Comparison of ENCODE assay signal across 1 cellular context in the genomic region with DNA sequence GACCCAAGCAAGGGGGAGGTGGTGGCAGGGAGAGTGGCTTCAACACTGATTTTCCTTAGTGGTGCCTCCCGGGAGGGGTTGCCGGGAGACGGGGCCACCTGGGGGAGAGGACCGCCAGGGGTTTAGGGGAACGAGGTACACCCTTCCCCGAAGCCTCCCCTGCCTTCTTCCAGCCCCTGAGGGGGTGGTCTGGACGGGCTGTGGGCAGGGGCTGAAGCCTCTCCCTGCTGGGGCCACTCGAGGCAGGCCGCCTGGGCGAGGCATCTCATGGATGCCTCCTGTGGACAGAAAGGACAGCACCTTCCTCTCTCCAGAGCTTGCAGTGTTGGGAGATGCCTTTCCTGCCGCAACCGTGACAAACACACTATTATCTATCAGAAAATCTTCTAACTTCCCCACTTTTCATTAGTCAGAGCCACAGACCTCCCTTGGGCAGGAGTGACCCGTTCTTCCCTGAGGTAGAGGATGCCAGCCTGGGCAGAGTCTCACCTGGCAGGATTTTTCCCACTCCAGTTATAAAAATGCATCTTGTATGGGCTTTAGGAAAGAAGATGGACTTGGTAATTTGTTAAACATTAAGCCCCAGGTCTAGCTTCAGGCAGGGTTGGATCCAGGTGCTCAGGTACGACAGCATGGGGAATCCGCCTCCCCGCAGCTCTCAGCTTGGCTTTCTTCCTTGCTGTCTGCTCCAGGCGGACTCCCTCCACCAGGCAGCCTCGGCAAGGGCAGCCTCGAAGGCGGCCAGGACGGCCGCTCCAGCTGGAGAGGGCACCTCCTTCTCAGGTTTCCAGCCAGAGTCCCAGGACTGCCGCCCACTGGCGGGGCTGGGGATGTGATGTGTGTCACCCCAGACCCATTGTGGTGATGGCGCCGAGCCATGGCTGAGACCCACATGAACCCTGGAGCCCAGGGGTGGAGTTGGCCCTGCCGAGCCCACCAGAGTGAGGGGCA.
TF ChIP-seq lines count a peak whose summit lies in the region.

No MANE protein-coding gene starts in this region.

TF ChIP-seq in HepG2, 621 proteins besides CTCF, POLR2A, EP300 and RAD21 (continued from another document and continues in another):
- TF ChIP-seq, protein P1, sequence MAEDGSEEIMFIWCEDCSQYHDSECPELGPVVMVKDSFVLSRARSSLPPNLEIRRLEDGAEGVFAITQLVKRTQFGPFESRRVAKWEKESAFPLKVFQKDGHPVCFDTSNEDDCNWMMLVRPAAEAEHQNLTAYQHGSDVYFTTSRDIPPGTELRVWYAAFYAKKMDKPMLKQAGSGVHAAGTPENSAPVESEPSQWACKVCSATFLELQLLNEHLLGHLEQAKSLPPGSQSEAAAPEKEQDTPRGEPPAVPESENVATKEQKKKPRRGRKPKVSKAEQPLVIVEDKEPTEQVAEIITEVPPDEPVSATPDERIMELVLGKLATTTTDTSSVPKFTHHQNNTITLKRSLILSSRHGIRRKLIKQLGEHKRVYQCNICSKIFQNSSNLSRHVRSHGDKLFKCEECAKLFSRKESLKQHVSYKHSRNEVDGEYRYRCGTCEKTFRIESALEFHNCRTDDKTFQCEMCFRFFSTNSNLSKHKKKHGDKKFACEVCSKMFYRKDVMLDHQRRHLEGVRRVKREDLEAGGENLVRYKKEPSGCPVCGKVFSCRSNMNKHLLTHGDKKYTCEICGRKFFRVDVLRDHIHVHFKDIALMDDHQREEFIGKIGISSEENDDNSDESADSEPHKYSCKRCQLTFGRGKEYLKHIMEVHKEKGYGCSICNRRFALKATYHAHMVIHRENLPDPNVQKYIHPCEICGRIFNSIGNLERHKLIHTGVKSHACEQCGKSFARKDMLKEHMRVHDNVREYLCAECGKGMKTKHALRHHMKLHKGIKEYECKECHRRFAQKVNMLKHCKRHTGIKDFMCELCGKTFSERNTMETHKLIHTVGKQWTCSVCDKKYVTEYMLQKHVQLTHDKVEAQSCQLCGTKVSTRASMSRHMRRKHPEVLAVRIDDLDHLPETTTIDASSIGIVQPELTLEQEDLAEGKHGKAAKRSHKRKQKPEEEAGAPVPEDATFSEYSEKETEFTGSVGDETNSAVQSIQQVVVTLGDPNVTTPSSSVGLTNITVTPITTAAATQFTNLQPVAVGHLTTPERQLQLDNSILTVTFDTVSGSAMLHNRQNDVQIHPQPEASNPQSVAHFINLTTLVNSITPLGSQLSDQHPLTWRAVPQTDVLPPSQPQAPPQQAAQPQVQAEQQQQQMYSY (CRISPR knock-in tag; IDR thresholded peaks at IDR 0.05) = no peak
- no peak for TF ChIP-seq ZNF546 (CRISPR knock-in tag; conservative IDR thresholded peaks at IDR 0.05)
- TF ChIP-seq ZNF225 (CRISPR knock-in tag; IDR thresholded peaks at IDR 0.05) = 0 out of 2 replicates have a peak, but pooled peaks have one; percentile 26
- peak; percentile 4; the same call in 1 of the 2 replicates for TF ChIP-seq NR2F2 (IDR thresholded peaks at IDR 0.05; ENCODE audit: borderline replicate concordance, low read depth)
- TF ChIP-seq, protein P2, sequence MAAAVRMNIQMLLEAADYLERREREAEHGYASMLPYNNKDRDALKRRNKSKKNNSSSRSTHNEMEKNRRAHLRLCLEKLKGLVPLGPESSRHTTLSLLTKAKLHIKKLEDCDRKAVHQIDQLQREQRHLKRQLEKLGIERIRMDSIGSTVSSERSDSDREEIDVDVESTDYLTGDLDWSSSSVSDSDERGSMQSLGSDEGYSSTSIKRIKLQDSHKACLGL (CRISPR knock-in tag; IDR thresholded peaks at IDR 0.05) = peak; percentile 58; the same call in 1 of the 2 replicates
- TF ChIP-seq, protein P3, sequence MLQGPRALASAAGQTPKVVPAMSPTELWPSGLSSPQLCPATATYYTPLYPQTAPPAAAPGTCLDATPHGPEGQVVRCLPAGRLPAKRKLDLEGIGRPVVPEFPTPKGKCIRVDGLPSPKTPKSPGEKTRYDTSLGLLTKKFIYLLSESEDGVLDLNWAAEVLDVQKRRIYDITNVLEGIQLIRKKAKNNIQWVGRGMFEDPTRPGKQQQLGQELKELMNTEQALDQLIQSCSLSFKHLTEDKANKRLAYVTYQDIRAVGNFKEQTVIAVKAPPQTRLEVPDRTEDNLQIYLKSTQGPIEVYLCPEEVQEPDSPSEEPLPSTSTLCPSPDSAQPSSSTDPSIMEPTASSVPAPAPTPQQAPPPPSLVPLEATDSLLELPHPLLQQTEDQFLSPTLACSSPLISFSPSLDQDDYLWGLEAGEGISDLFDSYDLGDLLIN (CRISPR knock-in tag; IDR thresholded peaks at IDR 0.05; ENCODE audit: borderline replicate concordance) = peak; percentile 9; the same call in 1 of the 2 replicates
- TF ChIP-seq, protein P4, sequence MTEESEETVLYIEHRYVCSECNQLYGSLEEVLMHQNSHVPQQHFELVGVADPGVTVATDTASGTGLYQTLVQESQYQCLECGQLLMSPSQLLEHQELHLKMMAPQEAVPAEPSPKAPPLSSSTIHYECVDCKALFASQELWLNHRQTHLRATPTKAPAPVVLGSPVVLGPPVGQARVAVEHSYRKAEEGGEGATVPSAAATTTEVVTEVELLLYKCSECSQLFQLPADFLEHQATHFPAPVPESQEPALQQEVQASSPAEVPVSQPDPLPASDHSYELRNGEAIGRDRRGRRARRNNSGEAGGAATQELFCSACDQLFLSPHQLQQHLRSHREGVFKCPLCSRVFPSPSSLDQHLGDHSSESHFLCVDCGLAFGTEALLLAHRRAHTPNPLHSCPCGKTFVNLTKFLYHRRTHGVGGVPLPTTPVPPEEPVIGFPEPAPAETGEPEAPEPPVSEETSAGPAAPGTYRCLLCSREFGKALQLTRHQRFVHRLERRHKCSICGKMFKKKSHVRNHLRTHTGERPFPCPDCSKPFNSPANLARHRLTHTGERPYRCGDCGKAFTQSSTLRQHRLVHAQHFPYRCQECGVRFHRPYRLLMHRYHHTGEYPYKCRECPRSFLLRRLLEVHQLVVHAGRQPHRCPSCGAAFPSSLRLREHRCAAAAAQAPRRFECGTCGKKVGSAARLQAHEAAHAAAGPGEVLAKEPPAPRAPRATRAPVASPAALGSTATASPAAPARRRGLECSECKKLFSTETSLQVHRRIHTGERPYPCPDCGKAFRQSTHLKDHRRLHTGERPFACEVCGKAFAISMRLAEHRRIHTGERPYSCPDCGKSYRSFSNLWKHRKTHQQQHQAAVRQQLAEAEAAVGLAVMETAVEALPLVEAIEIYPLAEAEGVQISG (CRISPR knock-in tag; IDR thresholded peaks at IDR 0.05) = peak; percentile 59
- peak; percentile 24; the same call in 1 of the 2 replicates for TF ChIP-seq ZNF83 (CRISPR knock-in tag; IDR thresholded peaks at IDR 0.05; ENCODE audit: borderline replicate concordance)
- TF ChIP-seq NRL (CRISPR knock-in tag; IDR thresholded peaks at IDR 0.05; ENCODE audit: borderline replicate concordance) = peak; percentile 56
- TF ChIP-seq SRY (CRISPR knock-in tag; IDR thresholded peaks at IDR 0.05) = no peak
- TF ChIP-seq, protein P5, sequence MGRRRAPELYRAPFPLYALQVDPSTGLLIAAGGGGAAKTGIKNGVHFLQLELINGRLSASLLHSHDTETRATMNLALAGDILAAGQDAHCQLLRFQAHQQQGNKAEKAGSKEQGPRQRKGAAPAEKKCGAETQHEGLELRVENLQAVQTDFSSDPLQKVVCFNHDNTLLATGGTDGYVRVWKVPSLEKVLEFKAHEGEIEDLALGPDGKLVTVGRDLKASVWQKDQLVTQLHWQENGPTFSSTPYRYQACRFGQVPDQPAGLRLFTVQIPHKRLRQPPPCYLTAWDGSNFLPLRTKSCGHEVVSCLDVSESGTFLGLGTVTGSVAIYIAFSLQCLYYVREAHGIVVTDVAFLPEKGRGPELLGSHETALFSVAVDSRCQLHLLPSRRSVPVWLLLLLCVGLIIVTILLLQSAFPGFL (CRISPR knock-in tag; IDR thresholded peaks at IDR 0.05) = no peak
- TF ChIP-seq, protein P6, sequence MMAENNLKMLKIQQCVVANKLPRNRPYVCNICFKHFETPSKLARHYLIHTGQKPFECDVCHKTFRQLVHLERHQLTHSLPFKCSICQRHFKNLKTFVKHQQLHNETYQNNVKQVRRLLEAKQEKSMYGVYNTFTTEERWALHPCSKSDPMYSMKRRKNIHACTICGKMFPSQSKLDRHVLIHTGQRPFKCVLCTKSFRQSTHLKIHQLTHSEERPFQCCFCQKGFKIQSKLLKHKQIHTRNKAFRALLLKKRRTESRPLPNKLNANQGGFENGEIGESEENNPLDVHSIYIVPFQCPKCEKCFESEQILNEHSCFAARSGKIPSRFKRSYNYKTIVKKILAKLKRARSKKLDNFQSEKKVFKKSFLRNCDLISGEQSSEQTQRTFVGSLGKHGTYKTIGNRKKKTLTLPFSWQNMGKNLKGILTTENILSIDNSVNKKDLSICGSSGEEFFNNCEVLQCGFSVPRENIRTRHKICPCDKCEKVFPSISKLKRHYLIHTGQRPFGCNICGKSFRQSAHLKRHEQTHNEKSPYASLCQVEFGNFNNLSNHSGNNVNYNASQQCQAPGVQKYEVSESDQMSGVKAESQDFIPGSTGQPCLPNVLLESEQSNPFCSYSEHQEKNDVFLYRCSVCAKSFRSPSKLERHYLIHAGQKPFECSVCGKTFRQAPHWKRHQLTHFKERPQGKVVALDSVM (CRISPR knock-in tag; IDR thresholded peaks at IDR 0.05) = peak; percentile 40; the same call in 1 of the 2 replicates
- no peak for TF ChIP-seq SOX5 (CRISPR knock-in tag; IDR thresholded peaks at IDR 0.05; ENCODE audit: borderline replicate concordance)
- no peak for TF ChIP-seq DNMT3B (CRISPR knock-in tag; conservative IDR thresholded peaks at IDR 0.05)
- TF ChIP-seq DNMT1 (CRISPR knock-in tag; IDR thresholded peaks at IDR 0.05) = no peak; the same call in 1 of the 2 replicates
- peak; percentile 50; the same call in 1 of the 2 replicates for TF ChIP-seq SAP130 (CRISPR knock-in tag; IDR thresholded peaks at IDR 0.05; ENCODE audit: low read depth)
- no peak for TF ChIP-seq SP1 (IDR thresholded peaks at IDR 0.05)
- TF ChIP-seq SP1 (CRISPR knock-in tag; IDR thresholded peaks at IDR 0.05) = 0 out of 2 replicates have a peak, but pooled peaks have one; percentile 31
- peak; percentile 80 for TF ChIP-seq STAG1 (CRISPR knock-in tag; IDR thresholded peaks at IDR 0.05)
- TF ChIP-seq MATR3 (CRISPR knock-in tag; IDR thresholded peaks at IDR 0.05) = no peak
- TF ChIP-seq RFXAP (CRISPR knock-in tag; IDR thresholded peaks at IDR 0.05; ENCODE audit: borderline replicate concordance) = peak; percentile 73; the same call in 1 of the 2 replicates
- 0 out of 2 replicates have a peak, but pooled peaks have one; percentile 43 for TF ChIP-seq CHCHD3 (CRISPR knock-in tag; IDR thresholded peaks at IDR 0.05)
- no peak for TF ChIP-seq NKX3-1 (CRISPR knock-in tag; IDR thresholded peaks at IDR 0.05)
- TF ChIP-seq, protein P7, sequence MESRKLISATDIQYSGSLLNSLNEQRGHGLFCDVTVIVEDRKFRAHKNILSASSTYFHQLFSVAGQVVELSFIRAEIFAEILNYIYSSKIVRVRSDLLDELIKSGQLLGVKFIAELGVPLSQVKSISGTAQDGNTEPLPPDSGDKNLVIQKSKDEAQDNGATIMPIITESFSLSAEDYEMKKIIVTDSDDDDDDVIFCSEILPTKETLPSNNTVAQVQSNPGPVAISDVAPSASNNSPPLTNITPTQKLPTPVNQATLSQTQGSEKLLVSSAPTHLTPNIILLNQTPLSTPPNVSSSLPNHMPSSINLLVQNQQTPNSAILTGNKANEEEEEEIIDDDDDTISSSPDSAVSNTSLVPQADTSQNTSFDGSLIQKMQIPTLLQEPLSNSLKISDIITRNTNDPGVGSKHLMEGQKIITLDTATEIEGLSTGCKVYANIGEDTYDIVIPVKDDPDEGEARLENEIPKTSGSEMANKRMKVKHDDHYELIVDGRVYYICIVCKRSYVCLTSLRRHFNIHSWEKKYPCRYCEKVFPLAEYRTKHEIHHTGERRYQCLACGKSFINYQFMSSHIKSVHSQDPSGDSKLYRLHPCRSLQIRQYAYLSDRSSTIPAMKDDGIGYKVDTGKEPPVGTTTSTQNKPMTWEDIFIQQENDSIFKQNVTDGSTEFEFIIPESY (CRISPR knock-in tag; IDR thresholded peaks at IDR 0.05) = 0 out of 2 replicates have a peak, but pooled peaks have one; percentile 32
- no peak for TF ChIP-seq ZNF850 (CRISPR knock-in tag; conservative IDR thresholded peaks at IDR 0.05)
- TF ChIP-seq ZNF331 (CRISPR knock-in tag; IDR thresholded peaks at IDR 0.05) = 0 out of 2 replicates have a peak, but pooled peaks have one; percentile 37
- TF ChIP-seq, protein P8, sequence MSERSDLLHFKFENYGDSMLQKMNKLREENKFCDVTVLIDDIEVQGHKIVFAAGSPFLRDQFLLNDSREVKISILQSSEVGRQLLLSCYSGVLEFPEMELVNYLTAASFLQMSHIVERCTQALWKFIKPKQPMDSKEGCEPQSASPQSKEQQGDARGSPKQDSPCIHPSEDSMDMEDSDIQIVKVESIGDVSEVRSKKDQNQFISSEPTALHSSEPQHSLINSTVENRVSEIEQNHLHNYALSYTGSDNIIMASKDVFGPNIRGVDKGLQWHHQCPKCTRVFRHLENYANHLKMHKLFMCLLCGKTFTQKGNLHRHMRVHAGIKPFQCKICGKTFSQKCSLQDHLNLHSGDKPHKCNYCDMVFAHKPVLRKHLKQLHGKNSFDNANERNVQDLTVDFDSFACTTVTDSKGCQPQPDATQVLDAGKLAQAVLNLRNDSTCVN (CRISPR knock-in tag; IDR thresholded peaks at IDR 0.05; ENCODE audit: borderline replicate concordance) = peak; percentile 23; the same call in 1 of the 2 replicates
- TF ChIP-seq ZFP62 (CRISPR knock-in tag; IDR thresholded peaks at IDR 0.05) = no peak
- TF ChIP-seq KDM5B (CRISPR knock-in tag; IDR thresholded peaks at IDR 0.05; ENCODE audit: borderline replicate concordance) = no peak; the same call in 1 of the 2 replicates
- TF ChIP-seq AKAP8 (CRISPR knock-in tag; IDR thresholded peaks at IDR 0.05) = peak; percentile 45; the same call in 1 of the 2 replicates
- TF ChIP-seq, protein P9, sequence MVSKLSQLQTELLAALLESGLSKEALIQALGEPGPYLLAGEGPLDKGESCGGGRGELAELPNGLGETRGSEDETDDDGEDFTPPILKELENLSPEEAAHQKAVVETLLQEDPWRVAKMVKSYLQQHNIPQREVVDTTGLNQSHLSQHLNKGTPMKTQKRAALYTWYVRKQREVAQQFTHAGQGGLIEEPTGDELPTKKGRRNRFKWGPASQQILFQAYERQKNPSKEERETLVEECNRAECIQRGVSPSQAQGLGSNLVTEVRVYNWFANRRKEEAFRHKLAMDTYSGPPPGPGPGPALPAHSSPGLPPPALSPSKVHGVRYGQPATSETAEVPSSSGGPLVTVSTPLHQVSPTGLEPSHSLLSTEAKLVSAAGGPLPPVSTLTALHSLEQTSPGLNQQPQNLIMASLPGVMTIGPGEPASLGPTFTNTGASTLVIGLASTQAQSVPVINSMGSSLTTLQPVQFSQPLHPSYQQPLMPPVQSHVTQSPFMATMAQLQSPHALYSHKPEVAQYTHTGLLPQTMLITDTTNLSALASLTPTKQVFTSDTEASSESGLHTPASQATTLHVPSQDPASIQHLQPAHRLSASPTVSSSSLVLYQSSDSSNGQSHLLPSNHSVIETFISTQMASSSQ (IDR thresholded peaks at IDR 0.05; ENCODE audit: low read depth) = 0 out of 2 replicates have a peak, but pooled peaks have one; percentile 15
- TF ChIP-seq, protein P9 (CRISPR knock-in tag; IDR thresholded peaks at IDR 0.05; ENCODE audit: borderline replicate concordance) = no peak; the same call in 1 of the 2 replicates
- TF ChIP-seq MIXL1 (CRISPR knock-in tag; IDR thresholded peaks at IDR 0.05) = no peak
